Comparison of ENCODE assay signal across 8 cellular contexts in the genomic region with DNA sequence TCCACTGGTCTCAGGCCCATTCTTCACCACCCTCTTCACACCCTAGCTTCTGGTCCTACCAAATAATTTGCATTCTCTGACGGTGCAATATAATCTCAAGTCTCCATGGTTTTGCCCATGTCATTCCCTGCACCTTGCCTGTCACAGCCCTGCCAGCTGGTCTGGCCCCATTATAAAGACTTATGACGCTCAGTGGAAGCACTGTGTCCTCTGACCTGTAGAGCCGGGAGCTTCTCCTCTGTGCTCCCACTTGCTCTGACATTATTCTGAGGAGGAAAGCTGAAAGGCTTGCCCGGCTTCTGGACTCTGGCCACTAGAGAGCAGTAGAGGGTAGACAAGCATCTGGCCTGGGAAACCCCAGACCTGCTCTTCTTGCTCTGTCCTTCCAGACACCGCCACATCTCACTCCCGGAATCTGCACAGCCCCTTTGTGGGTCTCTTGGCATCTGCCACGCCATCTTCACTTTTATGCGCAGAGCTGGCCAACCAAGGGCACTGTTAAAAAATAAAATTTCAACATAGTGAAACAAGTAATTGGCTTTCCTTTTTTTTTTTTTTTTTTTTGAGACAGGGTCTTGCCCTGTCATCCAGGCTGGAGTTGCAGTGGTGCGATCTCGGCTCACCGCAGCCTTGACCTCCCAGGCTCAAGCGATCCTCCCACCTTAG. TPM values are rescaled to one million over a fixed set of nuclear protein-coding genes. Genes with fewer than 3 reads are reported as not detected.
DNase-seq lines count a peak whose midpoint lies in the region; ATAC-seq and TF ChIP-seq lines count a peak whose summit lies in the region.

No MANE protein-coding gene starts in this region.

- H3K27ac ChIP-seq in body of pancreas, result no peak overlapping the region

- no peak overlapping the region for H3K4me3 ChIP-seq in body of pancreas

- peak; percentile 84 for DNase-seq in AG08396 (ENCODE audit: low spot score)
- DNase-seq in NCI-H2171 (lab: John Stamatoyannopoulos, UW), result peak; percentile 82
- DNase-seq in UCSD-AML1 (lab: John Stamatoyannopoulos, UW; ENCODE audit: unreplicated experiment), result peak; percentile 68
- peak; percentile 81 to 87 (median 85) for DNase-seq in body of pancreas
- peak; percentile 82 for DNase-seq in iPS DF 4.7 (ENCODE audit: extremely low read depth, low spot score)
- DNase-seq in stimulated activated CD4-positive, alpha-beta T cell treated with anti-CD3 and anti-CD28 coated beads, Interleukin-12 subunit alpha, Interleukin-12 subunit beta, amount 100 ng/mL, for 48 hours (ENCODE audit: low read depth in 2 of 3, low spot score in 1 of 3), result peak; percentile 69 to 82 (median 70)

- no peaks in the 10 kb centered on the region for H3K9me3 ChIP-seq in body of pancreas

- H3K36me3 ChIP-seq in body of pancreas (replicated peaks in 1 of 2; ENCODE audit: insufficient read depth in 1 of 2, low read depth in 2 of 2), result no peaks in the 10 kb centered on the region

- H3K4me1 ChIP-seq in body of pancreas, result peaks cover 5% of the 10 kb centered on the region

- intact Hi-C loops in body of pancreas (cut with DNase I), result no loop called here

- TF ChIP-seq CTCF in body of pancreas (IDR thresholded peaks at IDR 0.05), result peak; percentile 77 to 89 (median 85)

- ATAC-seq in GM18868 (IDR thresholded peaks at IDR 0.05; ENCODE audit: unreplicated experiment), result peak; percentile 93
- ATAC-seq in HG03095 (IDR thresholded peaks at IDR 0.05; ENCODE audit: unreplicated experiment), result peak; percentile 94
- ATAC-seq in body of pancreas, result peak; percentile 96

- TF ChIP-seq POLR2A in body of pancreas (IDR thresholded peaks at IDR 0.05), result no peak

- whole genome bisulfite sequencing in body of pancreas, 2 donors, result 22 to 23% methylated on average over 12 of the region's 12 CpGs

- no peaks in the 10 kb centered on the region for H3K27me3 ChIP-seq in body of pancreas

RNA-seq across cellular contexts. Expression of a gene that starts 44.4 kb away (rescaled TPM):
- total RNA-seq in body of pancreas, result 10 to 100 TPM; 85.4 to 89.7 TPM
